In genomic region chr2:1472350-1472749, GRCh38 we compare ENCODE assay signal across 23 cellular contexts. TPM values are rescaled to one million over a fixed set of nuclear protein-coding genes. Genes with fewer than 3 reads are reported as not detected.
DNase-seq lines count a peak whose midpoint lies in the region; ATAC-seq and TF ChIP-seq lines count a peak whose summit lies in the region.
"Had no signal": no experiment of that assay in that cellular context is flagged by ENCODE, and none has a peak within 500 bp of the region (broad histone marks: within the 10 kb centered on the region; RNA-seq: fewer than 3 reads in every experiment).

No MANE protein-coding gene starts in this region.

- H3K27ac ChIP-seq in upper lobe of right lung = no peak overlapping the region
- H3K27ac ChIP-seq: A549; BLaER1 treated with 17β-estradiol and CSF1 and Interleukin-3, amounts not matched to agents 10 nM and 100 nM; GM23248 had no signal

- H3K9me3 ChIP-seq in upper lobe of right lung = no peaks in the 10 kb centered on the region
- H3K9me3 ChIP-seq: A549, BE2C had no signal

- H3K36me3 ChIP-seq in upper lobe of right lung = no peaks in the 10 kb centered on the region
- H3K36me3 ChIP-seq: BE2C; BLaER1 treated with 17β-estradiol and CSF1 and Interleukin-3, amounts not matched to agents 10 nM and 100 nM had no signal

- no peak for ATAC-seq in left cardiac atrium
- ATAC-seq in upper lobe of right lung = peak; percentile 39
- ATAC-seq: A549, GM12878, HCT116 had no signal

- H3K4me1 ChIP-seq in upper lobe of right lung = no peaks in the 10 kb centered on the region
- H3K4me1 ChIP-seq: A549; BE2C; BLaER1 treated with 17β-estradiol and CSF1 and Interleukin-3, amounts not matched to agents 10 nM and 100 nM had no signal

- intact Hi-C loops in cardiac septum (cut with DNase I) = no loop called here
- intact Hi-C loops in left cardiac atrium (cut with DNase I) = no loop called here
- intact Hi-C loops in upper lobe of right lung (cut with DNase I) = no loop called here

- H3K27me3 ChIP-seq in upper lobe of right lung = no peaks in the 10 kb centered on the region
- H3K27me3 ChIP-seq: BE2C; BLaER1 treated with 17β-estradiol and CSF1 and Interleukin-3, amounts not matched to agents 10 nM and 100 nM had no signal

- TF ChIP-seq CTCF in upper lobe of right lung (IDR thresholded peaks at IDR 0.05) = no peak

- H3K4me3 ChIP-seq in upper lobe of right lung = no peak overlapping the region
- H3K4me3 ChIP-seq: A549; BLaER1 treated with 17β-estradiol and CSF1 and Interleukin-3, amounts not matched to agents 10 nM and 100 nM; GM12878; GM23248 had no signal

- DNase-seq in cardiac septum (ENCODE audit: low spot score) (peak; percentile 3), left cardiac atrium (no peak), mesenteric fat pad (ENCODE audit: low spot score) (peak; percentile 62), upper lobe of right lung (no peak), T-helper 9 cell (no peak), SHP77 (lab: John Stamatoyannopoulos, UW) (no peak)
- DNase-seq: 8988T; ACHN; AML-193; BE2C; CD4-positive, alpha-beta T cell; CD8-positive, alpha-beta memory T cell; DMS 273 treated with DMSO at 0.1 percent for 48 hours; DMS79; EL; GDM1; GM23248; H9 had no signal

RNA-seq across cellular contexts. Expression of gene TPO, which starts 59.1 kb away (rescaled TPM):
- total RNA-seq in cardiac septum (11.8 TPM), left cardiac atrium (1 to 10 TPM; 8.4 to 9.7 TPM), mesenteric fat pad (17.5 TPM), upper lobe of right lung (not detected)
- total RNA-seq: CD8-positive, alpha-beta memory T cell; GM12878; GM23248; H1; H9 had no signal

Comparison
In these comparisons a context has a peak if more than half of its experiments do, and no peak if none do; other contexts are left out.
1. DNase-seq: peak in cardiac septum (single experiment) and mesenteric fat pad (single experiment); none in left cardiac atrium (single experiment), upper lobe of right lung (single experiment), T-helper 9 cell (single experiment) and SHP77 (0 of 2).